ENCODE assay signal across 22 cellular contexts in genomic region chr12:104973250-104973649, GRCh38.
"Had no signal": no experiment of that assay in that cellular context is flagged by ENCODE, and none has a peak within 500 bp of the region (broad histone marks: within the 10 kb centered on the region; RNA-seq: fewer than 3 reads in every experiment).

No MANE protein-coding gene starts in this region.

- H3K9me3 Mint-ChIP-seq: memory B cell had no signal

- H3K27ac Mint-ChIP-seq: memory B cell had no signal

- H3K36me3 ChIP-seq: esophagus squamous epithelium, gastrocnemius medialis, heart right ventricle, left lung, lower lobe of right lung had no signal

- DNase-seq: dermis blood vessel endothelial cell; dorsolateral prefrontal cortex; effector CD4-positive, alpha-beta T cell; effector memory CD4-positive, alpha-beta T cell; erythroblast; esophagus squamous epithelium; foreskin fibroblast; foreskin melanocyte; gastrocnemius medialis; glutamatergic neuron; head of caudate nucleus; heart right ventricle; hippocampal formation; left cardiac atrium; left lung; left ventricle myocardium superior; lower lobe of right lung; mesendoderm; midbrain had no signal

- H3K4me3 ChIP-seq: coronary artery, dorsolateral prefrontal cortex, esophagus squamous epithelium, gastrocnemius medialis, heart right ventricle, left lung, lower lobe of right lung had no signal

- H3K27me3 ChIP-seq: dorsolateral prefrontal cortex, esophagus squamous epithelium, gastrocnemius medialis, heart right ventricle, left lung had no signal

- ATAC-seq: esophagus mucosa, gastrocnemius medialis, heart right ventricle, left cardiac atrium, left lung, left ventricle myocardium superior, lower lobe of right lung had no signal

- H3K4me1 ChIP-seq: gastrocnemius medialis, left lung, lower lobe of right lung had no signal

- H3K36me3 Mint-ChIP-seq: memory B cell had no signal

- H3K4me3 Mint-ChIP-seq: memory B cell had no signal

- H3K27me3 Mint-ChIP-seq: memory B cell had no signal

- H3K9me3 ChIP-seq: esophagus squamous epithelium, gastrocnemius medialis, heart right ventricle, left lung, lower lobe of right lung had no signal

- H3K27ac ChIP-seq: coronary artery, dorsolateral prefrontal cortex, esophagus squamous epithelium, gastrocnemius medialis, heart right ventricle, left lung, lower lobe of right lung had no signal
